In the genomic region with DNA sequence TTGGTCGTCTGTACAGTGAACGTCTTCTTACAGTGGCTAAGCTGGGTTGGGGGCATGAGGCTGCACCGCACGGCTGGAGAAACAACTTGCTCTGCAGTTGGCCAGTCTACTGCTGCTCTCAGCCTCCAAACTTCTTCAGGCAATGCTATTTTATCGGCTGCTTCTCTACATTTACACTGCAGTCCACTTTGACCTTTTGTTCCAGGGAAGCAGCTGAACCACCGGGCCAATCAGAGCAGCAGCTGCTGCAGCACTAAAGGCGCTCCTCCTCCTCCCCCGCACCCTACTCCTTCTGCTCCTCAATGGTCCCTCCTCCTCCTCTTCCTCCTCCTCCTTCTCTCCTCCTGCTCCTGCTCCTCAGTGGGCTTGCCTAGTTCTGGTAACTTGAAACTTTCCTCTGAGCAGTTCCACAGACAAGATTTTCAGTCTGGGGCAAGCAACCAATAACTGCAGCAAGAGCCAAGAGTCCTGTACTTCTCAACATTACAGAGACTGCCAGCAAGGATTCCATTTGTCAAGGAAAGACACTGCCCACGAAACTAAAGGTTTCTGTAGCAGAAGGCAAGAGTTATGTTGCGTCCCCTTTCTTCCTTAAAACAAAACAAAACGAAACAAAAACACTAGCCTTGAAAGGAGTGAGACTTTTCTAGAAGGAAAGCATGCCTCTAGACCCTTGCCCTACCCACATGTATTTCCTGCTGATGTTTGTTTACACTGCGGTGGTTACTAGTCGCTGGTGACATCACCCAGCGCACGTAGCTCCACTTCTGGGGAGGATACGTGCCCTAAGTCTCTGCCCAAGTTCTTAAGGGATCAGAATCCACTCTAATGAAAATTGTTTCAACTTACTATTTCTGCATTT, we compare ENCODE assay signal across 8 cellular contexts.
DNase-seq lines count a peak whose midpoint lies in the region; ATAC-seq and TF ChIP-seq lines count a peak whose summit lies in the region.

No MANE protein-coding gene starts in this region.

- H3K36me3 Mint-ChIP-seq in activated CD4-positive, alpha-beta T cell treated with anti-CD3 and anti-CD28 coated beads, Interleukin-2, amount 10 ng/mL, durations not matched to agents 24 days and 14 days (ENCODE audit: low read depth) = peaks cover 5% of the 10 kb centered on the region

- CTCF ChIA-PET in A673 (lab: Charles Lee) = no interaction called here

- no peak for TF ChIP-seq CTCF in A673 (conservative IDR thresholded peaks at IDR 0.05; ENCODE audit: low read depth, low read length)
- no peak for TF ChIP-seq CTCF in left lung (IDR thresholded peaks at IDR 0.05)

- H3K27me3 ChIP-seq in A673 (replicated peaks; ENCODE audit: insufficient read depth, low read depth, low read length, poor library complexity) (no peaks in the 10 kb centered on the region), left lung (no peaks in the 10 kb centered on the region)

- peak; percentile 94 for ATAC-seq in GM18520 (IDR thresholded peaks at IDR 0.05; ENCODE audit: unreplicated experiment)
- ATAC-seq in HG03066 (IDR thresholded peaks at IDR 0.05; ENCODE audit: low read depth, unreplicated experiment) = peak; percentile 97
- peak; percentile 94 for ATAC-seq in left lung

- no TSS peak for BruUV-seq in A673 (replicated peaks; lab: Mats Ljungman, UMichigan)

- intact Hi-C loops in A673 (cut with micrococcal nuclease; ENCODE audit: unreplicated experiment) (no loop called here), left lung (cut with DNase I) (no loop called here)
- intact Hi-C loops in activated CD4-positive, alpha-beta T cell treated with anti-CD3 and anti-CD28 coated beads, Interleukin-2, amount 10 ng/mL, durations not matched to agents 24 days and 14 days (cut with micrococcal nuclease) = loop anchor here (1.0 to 5.0 kb wide), 8 partner anchors 20 to 540 kb away; a partner anchor contains a TSS

- DNase-seq in A673 (ENCODE audit: low spot score) (peak; percentile 56), NCI-H2227 (lab: John Stamatoyannopoulos, UW; ENCODE audit: unreplicated experiment) (peak; percentile 61), dermis blood vessel endothelial cell (peak; percentile 87), left lung (peak; percentile 89 to 96)
- DNase-seq in activated CD4-positive, alpha-beta T cell treated with anti-CD3 and anti-CD28 coated beads, Interleukin-2, amount 10 ng/mL, durations not matched to agents 24 days and 14 days = peak; percentile 93
- DNase-seq in stimulated activated CD4-positive, alpha-beta T cell treated with anti-CD3 and anti-CD28 coated beads, Interleukin-2, amount 100 ng/mL, for 48 hours = peak; percentile 28 to 34

- H3K4me3 ChIP-seq in A673 (ENCODE audit: low read depth, low read length, poor library complexity, severe bottlenecking) (peak overlapping the region; percentile 39), left lung (peak overlapping the region; percentile 39 to 54)

- H3K4me1 ChIP-seq in A673 (ENCODE audit: insufficient read depth, low read length, poor library complexity, severe bottlenecking) (no peaks in the 10 kb centered on the region), left lung (peaks cover 15 to 51% of the 10 kb centered on the region in 2 donors)

- H3K4me1 Mint-ChIP-seq in activated CD4-positive, alpha-beta T cell treated with anti-CD3 and anti-CD28 coated beads, Interleukin-2, amount 10 ng/mL, durations not matched to agents 24 days and 14 days = peaks cover 38% of the 10 kb centered on the region

- H3K9me3 ChIP-seq in A673 (ENCODE audit: low read depth, low read length, poor library complexity, severe bottlenecking) (no peaks in the 10 kb centered on the region), left lung (no peaks in the 10 kb centered on the region)

- POLR2A ChIA-PET in A673 (lab: Charles Lee; ENCODE audit: low non-redundant PET) = no interaction called here

- peak overlapping the region; percentile 88 for H3K4me3 Mint-ChIP-seq in activated CD4-positive, alpha-beta T cell treated with anti-CD3 and anti-CD28 coated beads, Interleukin-2, amount 10 ng/mL, durations not matched to agents 24 days and 14 days

- H3K27me3 Mint-ChIP-seq in activated CD4-positive, alpha-beta T cell treated with anti-CD3 and anti-CD28 coated beads, Interleukin-2, amount 10 ng/mL, durations not matched to agents 24 days and 14 days = peaks cover under 1% of the 10 kb centered on the region

- H3K27ac ChIP-seq in A673 (ENCODE audit: low read depth, low read length, poor library complexity, severe bottlenecking) (peak overlapping the region; percentile 65), left lung (peak overlapping the region; percentile 91 to 95)

- peak overlapping the region; percentile 98 for H3K27ac Mint-ChIP-seq in activated CD4-positive, alpha-beta T cell treated with anti-CD3 and anti-CD28 coated beads, Interleukin-2, amount 10 ng/mL, durations not matched to agents 24 days and 14 days

- H3K36me3 ChIP-seq in A673 (ENCODE audit: insufficient read depth, low read length, poor library complexity, severe bottlenecking) (no peaks in the 10 kb centered on the region), left lung (no peaks in the 10 kb centered on the region)

- H3K9me3 Mint-ChIP-seq in activated CD4-positive, alpha-beta T cell treated with anti-CD3 and anti-CD28 coated beads, Interleukin-2, amount 10 ng/mL, durations not matched to agents 24 days and 14 days = no peaks in the 10 kb centered on the region

Comparison
In these comparisons a context has a peak if more than half of its experiments do, and no peak if none do; other contexts are left out.
1. Peak in every context shown above with its lines: DNase-seq, ATAC-seq, H3K4me3 ChIP-seq and H3K27ac ChIP-seq.
2. DNase-seq: peak in every context shown above with its lines; median percentile 93 in activated CD4-positive, alpha-beta T cell treated with anti-CD3 and anti-CD28 coated beads, Interleukin-2, amount 10 ng/mL, durations not matched to agents 24 days and 14 days; 92 in left lung; 87 in dermis blood vessel endothelial cell; 61 in NCI-H2227; 56 in A673; 31 in stimulated activated CD4-positive, alpha-beta T cell treated with anti-CD3 and anti-CD28 coated beads, Interleukin-2, amount 100 ng/mL, for 48 hours.